ENCODE assay signal across 22 cellular contexts in genomic region chr5:155834271-155834975, GRCh38.
DNase-seq lines count a peak whose midpoint lies in the region; ATAC-seq and TF ChIP-seq lines count a peak whose summit lies in the region.
"Had no signal": no experiment of that assay in that cellular context is flagged by ENCODE, and none has a peak within 500 bp of the region (broad histone marks: within the 10 kb centered on the region; RNA-seq: fewer than 3 reads in every experiment).

No MANE protein-coding gene starts in this region.

- H3K27me3 ChIP-seq in CD8-positive, alpha-beta memory T cell (ENCODE audit: insufficient read depth, low read length, poor library complexity, severe bottlenecking), result no peaks in the 10 kb centered on the region
- H3K27me3 ChIP-seq: BE2C; BLaER1 treated with 17β-estradiol and CSF1 and Interleukin-3, amounts not matched to agents 10 nM and 100 nM had no signal

- no peaks in the 10 kb centered on the region for H3K36me3 Mint-ChIP-seq in CD8-positive, alpha-beta memory T cell
- H3K36me3 Mint-ChIP-seq in central memory CD8-positive, alpha-beta T cell (ENCODE audit: insufficient read depth), result no peaks in the 10 kb centered on the region
- H3K36me3 Mint-ChIP-seq in natural killer cell, result no peaks in the 10 kb centered on the region
- H3K36me3 Mint-ChIP-seq: CD14-positive monocyte had no signal

- H3K4me3 ChIP-seq in CD8-positive, alpha-beta memory T cell (ENCODE audit: low read length), result no peak overlapping the region
- H3K4me3 ChIP-seq: A549; BLaER1 treated with 17β-estradiol and CSF1 and Interleukin-3, amounts not matched to agents 10 nM and 100 nM; HAP-1 had no signal

- H3K4me3 Mint-ChIP-seq in CD8-positive, alpha-beta memory T cell, result peak overlapping the region in 3 of 7 donors; percentile 4 to 69 (median 53)
- H3K4me3 Mint-ChIP-seq in central memory CD8-positive, alpha-beta T cell, result peak overlapping the region; percentile 15
- no peak overlapping the region for H3K4me3 Mint-ChIP-seq in natural killer cell
- H3K4me3 Mint-ChIP-seq: CD14-positive monocyte; CD4-positive, alpha-beta T cell; HFFc6 had no signal

- peak; percentile 71 for ATAC-seq in central memory CD8-positive, alpha-beta T cell (replicated peaks; ENCODE audit: extremely low read depth, poor library complexity, severe bottlenecking)
- ATAC-seq in natural killer cell, result peak; percentile 37 to 63 (median 43)
- no peak for ATAC-seq in HG02610 (IDR thresholded peaks at IDR 0.05; ENCODE audit: unreplicated experiment)
- ATAC-seq: A549 had no signal

- no peak for TF ChIP-seq CTCF in natural killer cell (IDR thresholded peaks at IDR 0.05)

- peaks cover 0 to 4% of the 10 kb centered on the region in 2 donors for H3K27me3 Mint-ChIP-seq in CD8-positive, alpha-beta memory T cell
- no peaks in the 10 kb centered on the region for H3K27me3 Mint-ChIP-seq in central memory CD8-positive, alpha-beta T cell
- no peaks in the 10 kb centered on the region for H3K27me3 Mint-ChIP-seq in natural killer cell (ENCODE audit: low read depth in 2 of 2)

- peak in 1 of 5 donors; percentile 10 for DNase-seq in CD8-positive, alpha-beta memory T cell
- no peak for DNase-seq in central memory CD8-positive, alpha-beta T cell (ENCODE audit: low spot score in 2 of 2)
- no peak for DNase-seq in natural killer cell
- no peak for DNase-seq in nucleus accumbens (lab: John Stamatoyannopoulos, UW)
- no peak for DNase-seq in NCI-H1694 (lab: John Stamatoyannopoulos, UW)
- DNase-seq: 8988T; ACHN; AML-193; BE2C; Calu3; CD4-positive, alpha-beta T cell; COR-L47; DMS53; DMS79 treated with DMSO at 0.1 percent for 48 hours; GF-D8; GOT3; HFFc6 had no signal

- peak overlapping the region; percentile 18 for H3K27ac ChIP-seq in CD8-positive, alpha-beta memory T cell (ENCODE audit: low read depth, low read length)
- H3K27ac ChIP-seq: A549; BLaER1 treated with 17β-estradiol and CSF1 and Interleukin-3, amounts not matched to agents 10 nM and 100 nM had no signal

- POLR2A ChIA-PET in CD8-positive, alpha-beta memory T cell (lab: Charles Lee), result no interaction called here

- H3K4me1 Mint-ChIP-seq in CD8-positive, alpha-beta memory T cell, result peaks cover 3 to 20% (median 8%) of the 10 kb centered on the region in 3 donors
- H3K4me1 Mint-ChIP-seq in central memory CD8-positive, alpha-beta T cell, result peaks cover 25% of the 10 kb centered on the region
- H3K4me1 Mint-ChIP-seq in natural killer cell, result peaks cover 0 to 5% of the 10 kb centered on the region in 2 donors
- H3K4me1 Mint-ChIP-seq: CD14-positive monocyte had no signal

- peak overlapping the region in 5 of 8 donors; percentile 2 to 84 (median 15) for H3K27ac Mint-ChIP-seq in CD8-positive, alpha-beta memory T cell
- peak overlapping the region; percentile 59 for H3K27ac Mint-ChIP-seq in central memory CD8-positive, alpha-beta T cell (ENCODE audit: low read depth)
- H3K27ac Mint-ChIP-seq in natural killer cell, result peak overlapping the region in 1 of 2 donors; percentile 21
- H3K27ac Mint-ChIP-seq: CD14-positive monocyte; CD4-positive, alpha-beta T cell; HFFc6 had no signal

- H3K9me3 ChIP-seq in CD8-positive, alpha-beta memory T cell (ENCODE audit: low read length), result no peaks in the 10 kb centered on the region
- H3K9me3 ChIP-seq: A549; BE2C; BLaER1 treated with 17β-estradiol and CSF1 and Interleukin-3, amounts not matched to agents 10 nM and 100 nM; HAP-1 had no signal

- intact Hi-C loops in natural killer cell (cut with micrococcal nuclease), result loop anchor here (5.0 kb wide), 1 partner anchor 62 kb away; no protein-coding TSS in a partner anchor

- peaks cover 0 to 10% (median 2%) of the 10 kb centered on the region in 5 donors for H3K9me3 Mint-ChIP-seq in CD8-positive, alpha-beta memory T cell
- no peaks in the 10 kb centered on the region for H3K9me3 Mint-ChIP-seq in central memory CD8-positive, alpha-beta T cell
- H3K9me3 Mint-ChIP-seq in natural killer cell, result no peaks in the 10 kb centered on the region
- H3K9me3 Mint-ChIP-seq: CD4-positive, alpha-beta T cell had no signal

- H3K36me3 ChIP-seq in CD8-positive, alpha-beta memory T cell (ENCODE audit: insufficient read depth, low read length), result no peaks in the 10 kb centered on the region
- H3K36me3 ChIP-seq: BE2C; BLaER1 treated with 17β-estradiol and CSF1 and Interleukin-3, amounts not matched to agents 10 nM and 100 nM; HAP-1 had no signal

- H3K4me1 ChIP-seq in CD8-positive, alpha-beta memory T cell (ENCODE audit: insufficient read depth, low read length), result no peaks in the 10 kb centered on the region
- H3K4me1 ChIP-seq: A549; BE2C; BLaER1 treated with 17β-estradiol and CSF1 and Interleukin-3, amounts not matched to agents 10 nM and 100 nM; HAP-1 had no signal

- CTCF ChIA-PET in CD8-positive, alpha-beta memory T cell (lab: Charles Lee), result interaction anchor here (1.4 kb wide), 1 partner anchor 11 kb away, joined by 3 read pairs; no protein-coding TSS in a partner anchor
